ENCODE assay signal across 17 cellular contexts in the genomic region with DNA sequence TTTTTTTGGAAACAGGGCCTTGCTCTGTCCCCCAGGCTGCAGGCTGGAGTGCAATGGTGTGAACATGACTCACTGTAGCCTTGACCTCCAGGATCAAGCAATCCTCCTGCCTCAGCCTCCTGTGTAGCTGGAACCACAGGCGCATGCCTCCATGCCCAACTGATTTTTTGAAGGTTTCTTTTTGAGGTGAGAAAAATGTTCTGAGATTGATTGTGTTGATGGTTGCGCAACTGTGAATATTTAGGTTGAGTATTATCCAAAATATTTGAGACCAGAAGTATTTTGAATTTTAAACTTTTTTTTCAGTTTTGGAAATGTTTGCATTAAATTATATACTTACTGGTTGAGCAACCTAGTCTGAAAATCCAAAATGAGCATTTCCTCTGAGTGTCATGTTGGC. TPM values are rescaled to one million over a fixed set of nuclear protein-coding genes. Genes with fewer than 3 reads are reported as not detected.
DNase-seq lines count a peak whose midpoint lies in the region; ATAC-seq and TF ChIP-seq lines count a peak whose summit lies in the region.
"Had no signal": no experiment of that assay in that cellular context is flagged by ENCODE, and none has a peak within 500 bp of the region (broad histone marks: within the 10 kb centered on the region; RNA-seq: fewer than 3 reads in every experiment).

No MANE protein-coding gene starts in this region.

- ATAC-seq in DND-41 (ENCODE audit: insufficient read depth, low read depth), result no peak

- no peak for DNase-seq in activated naive CD8-positive, alpha-beta T cell treated with anti-CD3 and anti-CD28 coated beads for 36 hours
- DNase-seq in DND-41, result no peak
- peak; percentile 2 for DNase-seq in M059J (ENCODE audit: low read depth)
- DNase-seq in NCI-H1436 (lab: John Stamatoyannopoulos, UW), result no peak
- no peak for DNase-seq in cerebellar cortex (ENCODE audit: low spot score)
- no peak for DNase-seq in NCI-H748 (lab: John Stamatoyannopoulos, UW; ENCODE audit: unreplicated experiment)
- DNase-seq: 8988T; ACHN; C1 segment of cervical spinal cord; CD4-positive, alpha-beta memory T cell; DMS79; GDM1; HCEC 1CT; HFFc6 had no signal

- TF ChIP-seq EP300 in neural cell (conservative IDR thresholded peaks at IDR 0.05; ENCODE audit: poor library complexity, severe bottlenecking), result no peak

- H3K36me3 Mint-ChIP-seq in activated naive CD8-positive, alpha-beta T cell, result peaks cover 4% of the 10 kb centered on the region
- peaks cover 14% of the 10 kb centered on the region for H3K36me3 Mint-ChIP-seq in activated naive CD8-positive, alpha-beta T cell treated with anti-CD3 and anti-CD28 coated beads for 36 hours

- peaks cover 32% of the 10 kb centered on the region for H3K4me1 ChIP-seq in DND-41 (ENCODE audit: insufficient read depth, low read length)

- H3K4me2 ChIP-seq in DND-41 (ENCODE audit: insufficient read depth, low read length), result 0 out of 2 replicates have a peak overlapping the region, but pooled peaks have one; percentile 67
- no peak overlapping the region for H3K4me2 ChIP-seq in neural cell (ENCODE audit: low read length)

- H3K9me3 ChIP-seq in DND-41 (ENCODE audit: insufficient read depth, low read length, severe bottlenecking) (no peaks in the 10 kb centered on the region), neural cell (ENCODE audit: low read length) (no peaks in the 10 kb centered on the region)

- peaks cover 40% of the 10 kb centered on the region for H3K4me1 Mint-ChIP-seq in activated naive CD8-positive, alpha-beta T cell (ENCODE audit: low read depth)
- peaks cover 33% of the 10 kb centered on the region for H3K4me1 Mint-ChIP-seq in activated naive CD8-positive, alpha-beta T cell treated with anti-CD3 and anti-CD28 coated beads for 36 hours

- no peak overlapping the region for H3K4me3 Mint-ChIP-seq in activated naive CD8-positive, alpha-beta T cell
- H3K4me3 Mint-ChIP-seq in activated naive CD8-positive, alpha-beta T cell treated with anti-CD3 and anti-CD28 coated beads for 36 hours, result no peak overlapping the region
- H3K4me3 Mint-ChIP-seq: HFFc6 had no signal

- H3K9me2 ChIP-seq in neural cell (ENCODE audit: insufficient read depth, low read length), result no peaks in the 10 kb centered on the region

- H3K36me3 ChIP-seq in DND-41 (ENCODE audit: insufficient read depth, low read length), result peaks cover 4% of the 10 kb centered on the region; the same call in 1 of the 2 replicates
- H3K36me3 ChIP-seq in neural cell (ENCODE audit: insufficient read depth, low read length), result no peaks in the 10 kb centered on the region

- H4K20me1 ChIP-seq in DND-41 (ENCODE audit: insufficient read depth, low read length), result peaks cover 16% of the 10 kb centered on the region
- peaks cover under 1% of the 10 kb centered on the region for H4K20me1 ChIP-seq in neural cell (ENCODE audit: insufficient read depth)

- H3F3A ChIP-seq in neural cell (ENCODE audit: insufficient read depth, low read length, poor library complexity, severe bottlenecking), result no peaks in the 10 kb centered on the region

- no peaks in the 10 kb centered on the region for H3K9me3 Mint-ChIP-seq in activated naive CD8-positive, alpha-beta T cell (ENCODE audit: low read depth)
- no peaks in the 10 kb centered on the region for H3K9me3 Mint-ChIP-seq in activated naive CD8-positive, alpha-beta T cell treated with anti-CD3 and anti-CD28 coated beads for 36 hours
- H3K9me3 Mint-ChIP-seq: HFFc6 had no signal

- no peak overlapping the region for H2AFZ ChIP-seq in DND-41 (ENCODE audit: low read depth, low read length)
- H2AFZ ChIP-seq in neural cell (ENCODE audit: low read depth, low read length), result no peak overlapping the region

- no peak overlapping the region for H3K9ac ChIP-seq in DND-41 (ENCODE audit: low read depth, low read length)
- H3K9ac ChIP-seq in neural cell (ENCODE audit: low read length), result no peak overlapping the region

- TF ChIP-seq RAD21 in neural cell (conservative IDR thresholded peaks at IDR 0.05), result no peak

- no peak overlapping the region for H3K27ac ChIP-seq in DND-41 (ENCODE audit: low read length)
- no peak overlapping the region for H3K27ac ChIP-seq in neural cell (ENCODE audit: low read length)
- H3K27ac ChIP-seq: HL-60 had no signal

- H3K4me3 ChIP-seq in DND-41 (ENCODE audit: low read depth in 1 of 2, low read length in 2 of 2) (no peak overlapping the region), neural cell (ENCODE audit: low read length) (peak overlapping the region; percentile 82)

- H3K27ac Mint-ChIP-seq in activated naive CD8-positive, alpha-beta T cell, result peak overlapping the region; percentile 50
- H3K27ac Mint-ChIP-seq in activated naive CD8-positive, alpha-beta T cell treated with anti-CD3 and anti-CD28 coated beads for 36 hours, result no peak overlapping the region
- H3K27ac Mint-ChIP-seq: HFFc6 had no signal

- TF ChIP-seq CTCF in DND-41 (IDR thresholded peaks at IDR 0.05; ENCODE audit: borderline replicate concordance, extremely low read depth, low read length, poor library complexity, severe bottlenecking), result no peak
- TF ChIP-seq CTCF in neural cell (IDR thresholded peaks at IDR 0.05; ENCODE audit: poor library complexity, severe bottlenecking), result no peak

- H3K27me3 Mint-ChIP-seq in activated naive CD8-positive, alpha-beta T cell, result no peaks in the 10 kb centered on the region
- H3K27me3 Mint-ChIP-seq in activated naive CD8-positive, alpha-beta T cell treated with anti-CD3 and anti-CD28 coated beads for 36 hours, result peaks cover 7% of the 10 kb centered on the region

- peaks cover 47% of the 10 kb centered on the region for H3K79me2 ChIP-seq in DND-41 (ENCODE audit: insufficient read depth, low read length)
- peaks cover 49% of the 10 kb centered on the region for H3K79me2 ChIP-seq in neural cell (replicated peaks; ENCODE audit: insufficient read depth, low read length)

- no peaks in the 10 kb centered on the region for H3K27me3 ChIP-seq in DND-41 (ENCODE audit: insufficient read depth, low read length, poor library complexity)
- no peaks in the 10 kb centered on the region for H3K27me3 ChIP-seq in neural cell (ENCODE audit: insufficient read depth, low read depth, low read length)

TF ChIP-seq in neural cell, 6 proteins besides CTCF, POLR2A, EP300 and RAD21:
- TF ChIP-seq EZH2 (IDR thresholded peaks at IDR 0.05; ENCODE audit: borderline replicate concordance, insufficient read depth, low read length, poor library complexity, severe bottlenecking) (no peak), TAF1 (IDR thresholded peaks at IDR 0.05; ENCODE audit: low read depth) (no peak), POLR2AphosphoS5 (IDR thresholded peaks at IDR 0.05) (no peak), MXI1 (conservative IDR thresholded peaks at IDR 0.05; ENCODE audit: poor library complexity, severe bottlenecking) (no peak), SMC3 (conservative IDR thresholded peaks at IDR 0.05; ENCODE audit: poor library complexity) (no peak)
- TF ChIP-seq, protein P1, sequence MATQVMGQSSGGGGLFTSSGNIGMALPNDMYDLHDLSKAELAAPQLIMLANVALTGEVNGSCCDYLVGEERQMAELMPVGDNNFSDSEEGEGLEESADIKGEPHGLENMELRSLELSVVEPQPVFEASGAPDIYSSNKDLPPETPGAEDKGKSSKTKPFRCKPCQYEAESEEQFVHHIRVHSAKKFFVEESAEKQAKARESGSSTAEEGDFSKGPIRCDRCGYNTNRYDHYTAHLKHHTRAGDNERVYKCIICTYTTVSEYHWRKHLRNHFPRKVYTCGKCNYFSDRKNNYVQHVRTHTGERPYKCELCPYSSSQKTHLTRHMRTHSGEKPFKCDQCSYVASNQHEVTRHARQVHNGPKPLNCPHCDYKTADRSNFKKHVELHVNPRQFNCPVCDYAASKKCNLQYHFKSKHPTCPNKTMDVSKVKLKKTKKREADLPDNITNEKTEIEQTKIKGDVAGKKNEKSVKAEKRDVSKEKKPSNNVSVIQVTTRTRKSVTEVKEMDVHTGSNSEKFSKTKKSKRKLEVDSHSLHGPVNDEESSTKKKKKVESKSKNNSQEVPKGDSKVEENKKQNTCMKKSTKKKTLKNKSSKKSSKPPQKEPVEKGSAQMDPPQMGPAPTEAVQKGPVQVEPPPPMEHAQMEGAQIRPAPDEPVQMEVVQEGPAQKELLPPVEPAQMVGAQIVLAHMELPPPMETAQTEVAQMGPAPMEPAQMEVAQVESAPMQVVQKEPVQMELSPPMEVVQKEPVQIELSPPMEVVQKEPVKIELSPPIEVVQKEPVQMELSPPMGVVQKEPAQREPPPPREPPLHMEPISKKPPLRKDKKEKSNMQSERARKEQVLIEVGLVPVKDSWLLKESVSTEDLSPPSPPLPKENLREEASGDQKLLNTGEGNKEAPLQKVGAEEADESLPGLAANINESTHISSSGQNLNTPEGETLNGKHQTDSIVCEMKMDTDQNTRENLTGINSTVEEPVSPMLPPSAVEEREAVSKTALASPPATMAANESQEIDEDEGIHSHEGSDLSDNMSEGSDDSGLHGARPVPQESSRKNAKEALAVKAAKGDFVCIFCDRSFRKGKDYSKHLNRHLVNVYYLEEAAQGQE (IDR thresholded peaks at IDR 0.05; ENCODE audit: borderline replicate concordance), result no peak

RNA-seq across cellular contexts. Expression of a gene that starts 2.6 kb away (rescaled TPM):
- total RNA-seq in activated naive CD8-positive, alpha-beta T cell treated with anti-CD3 and anti-CD28 coated beads for 36 hours, result 100 to 1,000 TPM; 230 to 237 TPM
- 99.7 and 112 TPM in 2 replicates for total RNA-seq in M059J (2014; rRNA removed; shearing (Covaris generic))
- 120 and 129 TPM in 2 replicates for polyA plus RNA-seq in neural cell
- 325 and 408 TPM in 2 replicates for polyA minus RNA-seq in neural cell
